Comparison of ENCODE assay signal across 28 cellular contexts in genomic region chr9:13901176-13901575, GRCh38.
"Had no signal": no experiment of that assay in that cellular context is flagged by ENCODE, and none has a peak within 500 bp of the region (broad histone marks: within the 10 kb centered on the region; RNA-seq: fewer than 3 reads in every experiment).

No MANE protein-coding gene starts in this region.

- FAIRE-seq: small intestine had no signal

- H3K36me3 ChIP-seq: adrenal gland, ascending aorta, tibial nerve had no signal

- H3K27me3 Mint-ChIP-seq: activated CD4-positive, alpha-beta memory T cell treated with anti-CD3 and anti-CD28 coated beads for 36 hours; activated CD4-positive, alpha-beta T cell treated with anti-CD3 and anti-CD28 coated beads, Interleukin-2, amount 10 ng/mL, durations not matched to agents 24 days and 14 days; activated naive CD8-positive, alpha-beta T cell treated with anti-CD3 and anti-CD28 coated beads for 36 hours; brain; memory B cell; stimulated activated naive CD8-positive, alpha-beta T cell treated with anti-CD3 and anti-CD28 coated beads, Interleukin-15, amount 100 ng/mL, for 72 hours had no signal

- H2AFZ ChIP-seq: hepatocyte had no signal

- H3K4me3 ChIP-seq: adrenal gland, ascending aorta, coronary artery, dorsolateral prefrontal cortex, hepatocyte, tibial nerve had no signal

- H3K9me3 Mint-ChIP-seq: activated CD4-positive, alpha-beta T cell treated with anti-CD3 and anti-CD28 coated beads, Interleukin-2, amount 10 ng/mL, durations not matched to agents 24 days and 14 days; activated naive CD4-positive, alpha-beta T cell treated with anti-CD3 and anti-CD28 coated beads for 36 hours; stimulated activated naive CD8-positive, alpha-beta T cell treated with anti-CD3 and anti-CD28 coated beads, Interleukin-15, amount 100 ng/mL, for 72 hours had no signal

- H3K27ac ChIP-seq: adrenal gland, dorsolateral prefrontal cortex, hepatocyte, tibial nerve had no signal

- H3K4me3 Mint-ChIP-seq: activated CD4-positive, alpha-beta memory T cell treated with anti-CD3 and anti-CD28 coated beads for 36 hours; activated CD4-positive, alpha-beta T cell treated with anti-CD3 and anti-CD28 coated beads, Interleukin-2, amount 10 ng/mL, durations not matched to agents 24 days and 14 days; activated naive CD4-positive, alpha-beta T cell treated with anti-CD3 and anti-CD28 coated beads for 36 hours; activated naive CD8-positive, alpha-beta T cell treated with anti-CD3 and anti-CD28 coated beads for 36 hours; activated T-helper 1 cell treated with anti-CD3 and anti-CD28 coated beads, Interleukin-12 subunit alpha, Interleukin-12 subunit beta, Interleukin-2, Interleukin-4 antibody, amounts not matched to agents 30 ng/mL and 10 ng/mL and 1 ng/mL, durations not matched to agents 14 hours and 24 hours and 36 hours; brain; memory B cell; naive thymus-derived CD8-positive, alpha-beta T cell; stimulated activated effector memory CD8-positive, alpha-beta T cell treated with anti-CD3 and anti-CD28 coated beads, Interleukin-12 subunit alpha, Interleukin-12 subunit beta, amount 100 ng/mL, for 72 hours; stimulated activated naive CD8-positive, alpha-beta T cell treated with anti-CD3 and anti-CD28 coated beads, Interleukin-15, amount 100 ng/mL, for 72 hours had no signal

- H3K4me2 ChIP-seq: hepatocyte had no signal

- H3K9me3 ChIP-seq: adrenal gland, ascending aorta had no signal

- H3K4me1 Mint-ChIP-seq: activated CD4-positive, alpha-beta T cell treated with anti-CD3 and anti-CD28 coated beads, Interleukin-2, amount 10 ng/mL, durations not matched to agents 24 days and 14 days; activated naive CD8-positive, alpha-beta T cell treated with anti-CD3 and anti-CD28 coated beads for 36 hours; memory B cell; naive thymus-derived CD8-positive, alpha-beta T cell; stimulated activated effector memory CD8-positive, alpha-beta T cell treated with anti-CD3 and anti-CD28 coated beads, Interleukin-12 subunit alpha, Interleukin-12 subunit beta, amount 100 ng/mL, for 72 hours; stimulated activated naive CD8-positive, alpha-beta T cell treated with anti-CD3 and anti-CD28 coated beads, Interleukin-15, amount 100 ng/mL, for 72 hours had no signal

- H3K79me2 ChIP-seq: hepatocyte had no signal

- H3K27ac Mint-ChIP-seq: activated CD4-positive, alpha-beta memory T cell treated with anti-CD3 and anti-CD28 coated beads for 36 hours; activated CD4-positive, alpha-beta T cell treated with anti-CD3 and anti-CD28 coated beads, Interleukin-2, amount 10 ng/mL, durations not matched to agents 24 days and 14 days; activated naive CD4-positive, alpha-beta T cell treated with anti-CD3 and anti-CD28 coated beads for 36 hours; activated naive CD8-positive, alpha-beta T cell treated with anti-CD3 and anti-CD28 coated beads for 36 hours; activated T-helper 1 cell treated with anti-CD3 and anti-CD28 coated beads, Interleukin-12 subunit alpha, Interleukin-12 subunit beta, Interleukin-2, Interleukin-4 antibody, amounts not matched to agents 30 ng/mL and 10 ng/mL and 1 ng/mL, durations not matched to agents 14 hours and 24 hours and 36 hours; memory B cell; naive thymus-derived CD8-positive, alpha-beta T cell; stimulated activated effector memory CD8-positive, alpha-beta T cell treated with anti-CD3 and anti-CD28 coated beads, Interleukin-12 subunit alpha, Interleukin-12 subunit beta, amount 100 ng/mL, for 72 hours; stimulated activated naive CD8-positive, alpha-beta T cell treated with anti-CD3 and anti-CD28 coated beads, Interleukin-15, amount 100 ng/mL, for 72 hours had no signal

- H3K27me3 ChIP-seq: adrenal gland, ascending aorta, dorsolateral prefrontal cortex, hepatocyte, tibial nerve had no signal

- ATAC-seq: activated CD4-positive, CD25-positive, alpha-beta regulatory T cell treated with anti-CD3 and anti-CD28 coated beads, Interleukin-2, amount 50 U/mL, for 24 hours; left cardiac atrium; naive thymus-derived CD8-positive, alpha-beta T cell; sciatic nerve; stimulated activated effector memory CD8-positive, alpha-beta T cell treated with anti-CD3 and anti-CD28 coated beads, Interleukin-12 subunit alpha, Interleukin-12 subunit beta, amount 100 ng/mL, for 72 hours; stimulated activated naive CD8-positive, alpha-beta T cell treated with anti-CD3 and anti-CD28 coated beads, Interleukin-15, amount 100 ng/mL, for 72 hours had no signal

- DNase-seq: activated CD4-positive, alpha-beta memory T cell treated with anti-CD3 and anti-CD28 coated beads for 36 hours; activated CD4-positive, alpha-beta T cell treated with anti-CD3 and anti-CD28 coated beads, Interleukin-2, amount 10 ng/mL, durations not matched to agents 24 days and 14 days; activated CD8-positive, alpha-beta memory T cell treated with anti-CD3 and anti-CD28 coated beads, Interleukin-2, amount 50 U/mL, for 4 hours; activated effector memory CD4-positive, alpha-beta T cell treated with anti-CD3 and anti-CD28 coated beads, Interleukin-2, amount 50 U/mL, for 16 hours; activated naive CD4-positive, alpha-beta T cell treated with anti-CD3 and anti-CD28 coated beads for 36 hours; activated naive CD8-positive, alpha-beta T cell treated with anti-CD3 and anti-CD28 coated beads for 36 hours; activated T-cell treated with anti-CD3 and anti-CD28 coated beads, Interleukin-2, amount 50 U/mL, for 1 hour; dorsolateral prefrontal cortex; effector memory CD4-positive, alpha-beta T cell; foreskin fibroblast; islet precursor cell; left cardiac atrium; naive thymus-derived CD8-positive, alpha-beta T cell; retina; small intestine; stimulated activated CD4-positive, alpha-beta T cell treated with anti-CD3 and anti-CD28 coated beads, Interleukin-4, amount 100 ng/mL, for 24 hours; stimulated activated naive CD8-positive, alpha-beta T cell treated with anti-CD3 and anti-CD28 coated beads, Interleukin-15, amount 100 ng/mL, for 72 hours had no signal

- H3K36me3 Mint-ChIP-seq: activated CD4-positive, alpha-beta memory T cell treated with anti-CD3 and anti-CD28 coated beads for 36 hours; activated naive CD8-positive, alpha-beta T cell treated with anti-CD3 and anti-CD28 coated beads for 36 hours; memory B cell; naive thymus-derived CD8-positive, alpha-beta T cell; stimulated activated effector memory CD8-positive, alpha-beta T cell treated with anti-CD3 and anti-CD28 coated beads, Interleukin-12 subunit alpha, Interleukin-12 subunit beta, amount 100 ng/mL, for 72 hours had no signal
